Comparison of ENCODE assay signal across 17 cellular contexts in genomic region chr2:30338475-30338874, GRCh38.
DNase-seq lines count a peak whose midpoint lies in the region; ATAC-seq lines count a peak whose summit lies in the region.
"Had no signal": no experiment of that assay in that cellular context is flagged by ENCODE, and none has a peak within 500 bp of the region (broad histone marks: within the 10 kb centered on the region; RNA-seq: fewer than 3 reads in every experiment).

No MANE protein-coding gene starts in this region.

- H3K14ac ChIP-seq in mesenchymal stem cell (ENCODE audit: low read length in 2 of 2) = no peak overlapping the region

- no peak for ATAC-seq in activated naive CD8-positive, alpha-beta T cell treated with anti-CD3 and anti-CD28 coated beads, Interleukin-2, amount 50 U/mL, for 24 hours
- no peak for ATAC-seq in stimulated activated memory B cell treated with anti-CD40 and anti-IgM and Interleukin-4, amounts not matched to agents 10 μg/mL and 1 μg/mL and 100 μg/mL, for 72 hours
- ATAC-seq: WTC11 had no signal

- no peak overlapping the region for H4K8ac ChIP-seq in mesenchymal stem cell (ENCODE audit: low read length)

- peaks cover 0 to 18% of the 10 kb centered on the region in 2 experiments for H3K27me3 ChIP-seq in mesenchymal stem cell (ENCODE audit: control insufficient read depth in 1 of 2, insufficient read depth in 1 of 2, low read length in 2 of 2)
- H3K27me3 ChIP-seq: transverse colon had no signal

- peak overlapping the region; percentile 47 for H3K27ac Mint-ChIP-seq in activated naive CD4-positive, alpha-beta T cell treated with anti-CD3 and anti-CD28 coated beads for 36 hours
- peak overlapping the region; percentile 96 for H3K27ac Mint-ChIP-seq in activated naive CD8-positive, alpha-beta T cell treated with anti-CD3 and anti-CD28 coated beads, Interleukin-2, amount 50 U/mL, for 24 hours
- peak overlapping the region; percentile 94 for H3K27ac Mint-ChIP-seq in stimulated activated memory B cell treated with anti-CD40 and anti-IgM and Interleukin-4, amounts not matched to agents 10 μg/mL and 1 μg/mL and 100 μg/mL, for 72 hours
- H3K27ac Mint-ChIP-seq: WTC11 had no signal

- no peak overlapping the region for H3K18ac ChIP-seq in mesenchymal stem cell (ENCODE audit: low read depth in 1 of 2, low read length in 2 of 2)

- no peaks in the 10 kb centered on the region for H3K36me3 ChIP-seq in mesenchymal stem cell (ENCODE audit: control insufficient read depth in 1 of 2, insufficient read depth in 2 of 2, low read depth in 1 of 2, low read length in 2 of 2)
- H3K36me3 ChIP-seq: transverse colon had no signal

- no peak overlapping the region for H2BK120ac ChIP-seq in mesenchymal stem cell (ENCODE audit: low read depth, low read length)

- H3K4me2 ChIP-seq in mesenchymal stem cell (ENCODE audit: low read length, poor library complexity, severe bottlenecking) = no peak overlapping the region

- no peak overlapping the region for H3K27ac ChIP-seq in mesenchymal stem cell (ENCODE audit: low read length, poor library complexity, severe bottlenecking)

- no peaks in the 10 kb centered on the region for H3K9me3 ChIP-seq in mesenchymal stem cell (ENCODE audit: control insufficient read depth, low read length)

- H3K4me1 ChIP-seq in mesenchymal stem cell (ENCODE audit: control insufficient read depth, insufficient read depth, low read depth, low read length) = no peaks in the 10 kb centered on the region

- H3K4me1 Mint-ChIP-seq in activated naive CD4-positive, alpha-beta T cell treated with anti-CD3 and anti-CD28 coated beads for 36 hours (ENCODE audit: low read depth) = peaks cover 68% of the 10 kb centered on the region
- peaks cover 79% of the 10 kb centered on the region for H3K4me1 Mint-ChIP-seq in activated naive CD8-positive, alpha-beta T cell treated with anti-CD3 and anti-CD28 coated beads, Interleukin-2, amount 50 U/mL, for 24 hours
- H3K4me1 Mint-ChIP-seq in stimulated activated memory B cell treated with anti-CD40 and anti-IgM and Interleukin-4, amounts not matched to agents 10 μg/mL and 1 μg/mL and 100 μg/mL, for 72 hours = peaks cover 77% of the 10 kb centered on the region

- no peak overlapping the region for H3K23ac ChIP-seq in mesenchymal stem cell (ENCODE audit: low read length in 2 of 2)

- H3K36me3 Mint-ChIP-seq in activated naive CD4-positive, alpha-beta T cell treated with anti-CD3 and anti-CD28 coated beads for 36 hours (ENCODE audit: low read depth) = peaks cover 12% of the 10 kb centered on the region
- peaks cover 12% of the 10 kb centered on the region for H3K36me3 Mint-ChIP-seq in activated naive CD8-positive, alpha-beta T cell treated with anti-CD3 and anti-CD28 coated beads, Interleukin-2, amount 50 U/mL, for 24 hours (ENCODE audit: low read depth)
- H3K36me3 Mint-ChIP-seq in stimulated activated memory B cell treated with anti-CD40 and anti-IgM and Interleukin-4, amounts not matched to agents 10 μg/mL and 1 μg/mL and 100 μg/mL, for 72 hours = peaks cover 13% of the 10 kb centered on the region

- no peak overlapping the region for H4K91ac ChIP-seq in mesenchymal stem cell (ENCODE audit: low read length)

- intact Hi-C loops in activated naive CD4-positive, alpha-beta T cell treated with anti-CD3 and anti-CD28 coated beads for 36 hours (cut with micrococcal nuclease) = loop anchor here (10.0 kb wide), 1 partner anchor 286 kb away; no protein-coding TSS in a partner anchor

- no peak overlapping the region for H3K4me3 ChIP-seq in mesenchymal stem cell (ENCODE audit: insufficient read depth in 1 of 2, low read depth in 1 of 2, low read length in 2 of 2)
- H3K4me3 ChIP-seq: transverse colon had no signal

- no peak overlapping the region for H3K4me3 Mint-ChIP-seq in activated naive CD4-positive, alpha-beta T cell treated with anti-CD3 and anti-CD28 coated beads for 36 hours
- H3K4me3 Mint-ChIP-seq in activated naive CD8-positive, alpha-beta T cell treated with anti-CD3 and anti-CD28 coated beads, Interleukin-2, amount 50 U/mL, for 24 hours = no peak overlapping the region
- H3K4me3 Mint-ChIP-seq in stimulated activated memory B cell treated with anti-CD40 and anti-IgM and Interleukin-4, amounts not matched to agents 10 μg/mL and 1 μg/mL and 100 μg/mL, for 72 hours = no peak overlapping the region
- H3K4me3 Mint-ChIP-seq: WTC11 had no signal

- H2BK12ac ChIP-seq in mesenchymal stem cell (ENCODE audit: low read length in 2 of 2) = no peak overlapping the region

- no peak overlapping the region for H3K4ac ChIP-seq in mesenchymal stem cell (ENCODE audit: low read depth in 1 of 2, low read length in 2 of 2)

- 89% methylated on average over 3 of the region's 3 CpGs for whole genome bisulfite sequencing in mesenchymal stem cell

- no peak overlapping the region for H2BK5ac ChIP-seq in mesenchymal stem cell (ENCODE audit: low read depth, low read length, poor library complexity, severe bottlenecking)

- H3K27me3 Mint-ChIP-seq in activated naive CD4-positive, alpha-beta T cell treated with anti-CD3 and anti-CD28 coated beads for 36 hours (ENCODE audit: low read depth) = no peaks in the 10 kb centered on the region
- no peaks in the 10 kb centered on the region for H3K27me3 Mint-ChIP-seq in activated naive CD8-positive, alpha-beta T cell treated with anti-CD3 and anti-CD28 coated beads, Interleukin-2, amount 50 U/mL, for 24 hours
- no peaks in the 10 kb centered on the region for H3K27me3 Mint-ChIP-seq in stimulated activated memory B cell treated with anti-CD40 and anti-IgM and Interleukin-4, amounts not matched to agents 10 μg/mL and 1 μg/mL and 100 μg/mL, for 72 hours

- no peak overlapping the region for H2AK5ac ChIP-seq in mesenchymal stem cell (ENCODE audit: low read length, severe bottlenecking)

- no peak for DNase-seq in activated naive CD4-positive, alpha-beta T cell treated with anti-CD3 and anti-CD28 coated beads for 36 hours
- DNase-seq in activated naive CD4-positive, alpha-beta T cell treated with Interleukin-2 at 50 U/mL for 16 hours = no peak
- DNase-seq in NAMALWA (ENCODE audit: low spot score) = peak; percentile 34
- DNase-seq in activated naive CD8-positive, alpha-beta T cell treated with anti-CD3 and anti-CD28 coated beads, Interleukin-2, amount 50 U/mL, for 24 hours = no peak
- no peak for DNase-seq in mucosa of gallbladder (ENCODE audit: low spot score)
- DNase-seq in stimulated activated naive CD4-positive, alpha-beta T cell treated with Interleukin-2 at 50 U/mL for 16 hours (lab: John Stamatoyannopoulos, UW) = no peak
- DNase-seq in mesenchymal stem cell = no peak
- DNase-seq: activated CD8-positive, alpha-beta memory T cell treated with anti-CD3 and anti-CD28 coated beads, Interleukin-2, amount 50 U/mL, for 48 hours; dermis blood vessel endothelial cell; foreskin fibroblast; NCI-H2029 treated with DMSO at 0.1 percent for 48 hours; NCI-H510A; retina; SHP77; transverse colon had no signal

- H3K9me3 Mint-ChIP-seq in activated naive CD4-positive, alpha-beta T cell treated with anti-CD3 and anti-CD28 coated beads for 36 hours = peaks cover 20% of the 10 kb centered on the region
- H3K9me3 Mint-ChIP-seq in activated naive CD8-positive, alpha-beta T cell treated with anti-CD3 and anti-CD28 coated beads, Interleukin-2, amount 50 U/mL, for 24 hours = peaks cover 19% of the 10 kb centered on the region
- H3K9me3 Mint-ChIP-seq in stimulated activated memory B cell treated with anti-CD40 and anti-IgM and Interleukin-4, amounts not matched to agents 10 μg/mL and 1 μg/mL and 100 μg/mL, for 72 hours = peaks cover 11% of the 10 kb centered on the region

- H3K79me1 ChIP-seq in mesenchymal stem cell (replicated peaks; ENCODE audit: low read length, poor library complexity, severe bottlenecking) = no peaks in the 10 kb centered on the region

- no peak overlapping the region for H2BK15ac ChIP-seq in mesenchymal stem cell (ENCODE audit: low read depth, poor library complexity, severe bottlenecking)

- H2AFZ ChIP-seq in mesenchymal stem cell (ENCODE audit: low read depth, low read length) = no peak overlapping the region

- H3K9ac ChIP-seq in mesenchymal stem cell (ENCODE audit: low read length) = no peak overlapping the region

- CTCF ChIA-PET in activated naive CD4-positive, alpha-beta T cell treated with anti-CD3 and anti-CD28 coated beads for 36 hours (lab: Charles Lee) = no interaction called here
